ENCODE assay signal across 8 cellular contexts in genomic region chrX:9530848-9531274, GRCh38.
A peak's percentile ranks its signal among the peaks of the same experiment; 100 is the strongest.
DNase-seq lines count a peak whose midpoint lies in the region; ATAC-seq, FAIRE-seq and TF ChIP-seq lines count a peak whose summit lies in the region.

No MANE protein-coding gene starts in this region.

- DNase-seq in A549 (ENCODE audit: low read depth in 1 of 2, low spot score in 1 of 2) (peak; percentile 70 to 76), NCI-H526 treated with DMSO at 0.1 percent for 48 hours (lab: John Stamatoyannopoulos, UW) (peak; percentile 33), epithelial cell of proximal tubule (ENCODE audit: low read depth) (peak; percentile 20), natural killer cell (peak; percentile 34)
- peak; percentile 77 for DNase-seq in activated CD8-positive, alpha-beta memory T cell treated with anti-CD3 and anti-CD28 coated beads, Interleukin-2, amount 10 ng/mL, durations not matched to agents 7 days and 5 days

- H3K4me2 ChIP-seq in A549, result peak overlapping the region; percentile 72

- H3K4me3 Mint-ChIP-seq in activated CD8-positive, alpha-beta memory T cell treated with anti-CD3 and anti-CD28 coated beads, Interleukin-2, amount 10 ng/mL, durations not matched to agents 7 days and 5 days, result no peak overlapping the region
- peak overlapping the region; percentile 82 for H3K4me3 Mint-ChIP-seq in natural killer cell
- H3K4me3 Mint-ChIP-seq in stimulated activated naive CD8-positive, alpha-beta T cell treated with anti-CD3 and anti-CD28 coated beads, Interleukin-15, Interleukin-2, amounts not matched to agents 100 ng/mL and 50 ng/mL, for 24 hours, result peak overlapping the region; percentile 62

- no peaks in the 10 kb centered on the region for H3K27me3 Mint-ChIP-seq in activated CD8-positive, alpha-beta memory T cell treated with anti-CD3 and anti-CD28 coated beads, Interleukin-2, amount 10 ng/mL, durations not matched to agents 7 days and 5 days
- no peaks in the 10 kb centered on the region for H3K27me3 Mint-ChIP-seq in natural killer cell (ENCODE audit: low read depth in 2 of 2)
- H3K27me3 Mint-ChIP-seq in stimulated activated naive CD8-positive, alpha-beta T cell treated with anti-CD3 and anti-CD28 coated beads, Interleukin-15, Interleukin-2, amounts not matched to agents 100 ng/mL and 50 ng/mL, for 24 hours, result no peaks in the 10 kb centered on the region

- POLR2A ChIA-PET in A549 (lab: Yijun Ruan, JAX), result no interaction called here

- TF ChIP-seq EP300 in A549 (IDR thresholded peaks at IDR 0.05), result no peak

- ATAC-seq in A549 (peak; percentile 91 to 95), GM18520 (IDR thresholded peaks at IDR 0.05; ENCODE audit: unreplicated experiment) (peak; percentile 46), HG03135 (IDR thresholded peaks at IDR 0.05; ENCODE audit: unreplicated experiment) (peak; percentile 73), natural killer cell (peak; percentile 88 to 98 (median 95))
- peak; percentile 93 for ATAC-seq in activated CD8-positive, alpha-beta memory T cell treated with anti-CD3 and anti-CD28 coated beads, Interleukin-2, amount 10 ng/mL, durations not matched to agents 7 days and 5 days

- H3K9me3 Mint-ChIP-seq in activated CD8-positive, alpha-beta memory T cell treated with anti-CD3 and anti-CD28 coated beads, Interleukin-2, amount 10 ng/mL, durations not matched to agents 7 days and 5 days (ENCODE audit: low read depth), result no peaks in the 10 kb centered on the region
- no peaks in the 10 kb centered on the region for H3K9me3 Mint-ChIP-seq in natural killer cell
- no peaks in the 10 kb centered on the region for H3K9me3 Mint-ChIP-seq in stimulated activated naive CD8-positive, alpha-beta T cell treated with anti-CD3 and anti-CD28 coated beads, Interleukin-15, Interleukin-2, amounts not matched to agents 100 ng/mL and 50 ng/mL, for 24 hours

- 0% methylated on average over 4 of the region's 9 CpGs for WGBS in A549 (ENCODE audit: missing lambda C conversion rate)

- FAIRE-seq in A549 (lab: Jason Lieb, UNC), result no peak

- peaks cover 19% of the 10 kb centered on the region for H3K4me1 ChIP-seq in A549

- peak overlapping the region in 1 of 2 experiments; percentile 10; a peak in 1 of 6 replicates for H3K27ac ChIP-seq in A549

- no peak for TF ChIP-seq POLR2A in A549 (IDR thresholded peaks at IDR 0.05; ENCODE audit: low read length)

- TF ChIP-seq CTCF in A549 (IDR thresholded peaks at IDR 0.05) (no peak), epithelial cell of proximal tubule (conservative IDR thresholded peaks at IDR 0.05; ENCODE audit: low read depth, low read length) (no peak), natural killer cell (IDR thresholded peaks at IDR 0.05) (no peak)

- H3K9me3 ChIP-seq in A549, result no peaks in the 10 kb centered on the region

- H3K4me1 Mint-ChIP-seq in activated CD8-positive, alpha-beta memory T cell treated with anti-CD3 and anti-CD28 coated beads, Interleukin-2, amount 10 ng/mL, durations not matched to agents 7 days and 5 days, result peaks cover 35% of the 10 kb centered on the region
- H3K4me1 Mint-ChIP-seq in natural killer cell, result peaks cover 36 to 50% of the 10 kb centered on the region in 2 donors
- peaks cover 58% of the 10 kb centered on the region for H3K4me1 Mint-ChIP-seq in stimulated activated naive CD8-positive, alpha-beta T cell treated with anti-CD3 and anti-CD28 coated beads, Interleukin-15, Interleukin-2, amounts not matched to agents 100 ng/mL and 50 ng/mL, for 24 hours (ENCODE audit: low read depth)

- TF ChIP-seq RAD21 in A549 (conservative IDR thresholded peaks at IDR 0.05 in 1 of 2, IDR thresholded peaks at IDR 0.05 in 1 of 2), result no peak

- no peak overlapping the region for H3K4me3 ChIP-seq in A549
- no peak overlapping the region for H3K4me3 ChIP-seq in epithelial cell of proximal tubule (ENCODE audit: low read depth, low read length)

- H3K36me3 Mint-ChIP-seq in activated CD8-positive, alpha-beta memory T cell treated with anti-CD3 and anti-CD28 coated beads, Interleukin-2, amount 10 ng/mL, durations not matched to agents 7 days and 5 days, result no peaks in the 10 kb centered on the region
- H3K36me3 Mint-ChIP-seq in natural killer cell, result no peaks in the 10 kb centered on the region
- H3K36me3 Mint-ChIP-seq in stimulated activated naive CD8-positive, alpha-beta T cell treated with anti-CD3 and anti-CD28 coated beads, Interleukin-15, Interleukin-2, amounts not matched to agents 100 ng/mL and 50 ng/mL, for 24 hours (ENCODE audit: low read depth), result no peaks in the 10 kb centered on the region

- H3K27ac Mint-ChIP-seq in activated CD8-positive, alpha-beta memory T cell treated with anti-CD3 and anti-CD28 coated beads, Interleukin-2, amount 10 ng/mL, durations not matched to agents 7 days and 5 days, result peak overlapping the region; percentile 49
- peak overlapping the region; percentile 77 to 81 for H3K27ac Mint-ChIP-seq in natural killer cell
- no peak overlapping the region for H3K27ac Mint-ChIP-seq in stimulated activated naive CD8-positive, alpha-beta T cell treated with anti-CD3 and anti-CD28 coated beads, Interleukin-15, Interleukin-2, amounts not matched to agents 100 ng/mL and 50 ng/mL, for 24 hours

- intact Hi-C loops in natural killer cell (cut with micrococcal nuclease), result loop anchor here (5.0 kb wide), 1 partner anchor 111 kb away; no protein-coding TSS in a partner anchor

- CTCF ChIA-PET in A549 (lab: Yijun Ruan, JAX), result no interaction called here
- CTCF ChIA-PET in activated CD8-positive, alpha-beta memory T cell treated with anti-CD3 and anti-CD28 coated beads, Interleukin-2, amount 10 ng/mL, durations not matched to agents 7 days and 5 days (lab: Charles Lee), result no interaction called here

TF ChIP-seq in A549, 52 proteins besides CTCF, POLR2A, EP300 and RAD21:
- TF ChIP-seq BHLHE40 (IDR thresholded peaks at IDR 0.05; ENCODE audit: low read depth, low read length) (no peak), FOXS1 (CRISPR knock-in tag; IDR thresholded peaks at IDR 0.05) (no peak)
- TF ChIP-seq, protein P1, sequence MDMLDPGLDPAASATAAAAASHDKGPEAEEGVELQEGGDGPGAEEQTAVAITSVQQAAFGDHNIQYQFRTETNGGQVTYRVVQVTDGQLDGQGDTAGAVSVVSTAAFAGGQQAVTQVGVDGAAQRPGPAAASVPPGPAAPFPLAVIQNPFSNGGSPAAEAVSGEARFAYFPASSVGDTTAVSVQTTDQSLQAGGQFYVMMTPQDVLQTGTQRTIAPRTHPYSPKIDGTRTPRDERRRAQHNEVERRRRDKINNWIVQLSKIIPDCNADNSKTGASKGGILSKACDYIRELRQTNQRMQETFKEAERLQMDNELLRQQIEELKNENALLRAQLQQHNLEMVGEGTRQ (IDR thresholded peaks at IDR 0.05), result peak; percentile 59; the same call in 1 of the 2 replicates

Comparison
In these comparisons a context has a peak if more than half of its experiments do, and no peak if none do; other contexts are left out.
1. DNase-seq: peak in every context shown above with its lines; median percentile 77 in activated CD8-positive, alpha-beta memory T cell treated with anti-CD3 and anti-CD28 coated beads, Interleukin-2, amount 10 ng/mL, durations not matched to agents 7 days and 5 days; 73 in A549; 34 in natural killer cell; 33 in NCI-H526 treated with DMSO at 0.1 percent for 48 hours; 20 in epithelial cell of proximal tubule.